In the genomic region with DNA sequence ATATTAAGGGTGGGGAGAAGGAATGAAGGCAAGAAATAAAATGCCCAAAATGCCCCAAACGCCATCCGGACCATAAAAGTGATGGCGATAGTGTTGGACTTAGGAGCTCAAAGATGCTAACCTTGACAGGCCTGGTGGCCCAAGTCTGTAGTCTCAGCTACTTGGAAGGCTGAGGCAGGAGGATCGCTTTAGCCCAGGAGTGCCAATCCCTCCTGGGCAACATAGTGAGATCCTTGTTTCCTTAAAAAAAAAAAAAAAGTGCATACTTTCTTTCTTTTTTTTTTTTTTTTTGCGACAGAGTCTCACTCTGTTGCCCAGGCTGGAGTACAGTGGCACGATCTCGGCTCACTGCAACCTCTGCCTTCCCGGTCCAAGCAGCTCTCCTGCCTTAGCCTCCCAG, we compare ENCODE assay signal across 2 cellular contexts.
TF ChIP-seq lines count a peak whose summit lies in the region.

No MANE protein-coding gene starts in this region.

TF ChIP-seq in SK-N-SH, 30 proteins besides CTCF, POLR2A, EP300 and RAD21 (continued from another document):
- TF ChIP-seq, protein P1, sequence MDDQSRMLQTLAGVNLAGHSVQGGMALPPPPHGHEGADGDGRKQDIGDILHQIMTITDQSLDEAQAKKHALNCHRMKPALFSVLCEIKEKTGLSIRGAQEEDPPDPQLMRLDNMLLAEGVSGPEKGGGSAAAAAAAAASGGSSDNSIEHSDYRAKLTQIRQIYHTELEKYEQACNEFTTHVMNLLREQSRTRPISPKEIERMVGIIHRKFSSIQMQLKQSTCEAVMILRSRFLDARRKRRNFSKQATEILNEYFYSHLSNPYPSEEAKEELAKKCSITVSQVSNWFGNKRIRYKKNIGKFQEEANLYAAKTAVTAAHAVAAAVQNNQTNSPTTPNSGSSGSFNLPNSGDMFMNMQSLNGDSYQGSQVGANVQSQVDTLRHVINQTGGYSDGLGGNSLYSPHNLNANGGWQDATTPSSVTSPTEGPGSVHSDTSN (IDR thresholded peaks at IDR 0.05), result no peak
- TF ChIP-seq MXI1 (IDR thresholded peaks at IDR 0.05; ENCODE audit: low read depth, low read length) (no peak), MAX (IDR thresholded peaks at IDR 0.05; ENCODE audit: low read depth) (no peak), SMC3 (IDR thresholded peaks at IDR 0.05; ENCODE audit: low read depth, low read length) (no peak), RXRA (IDR thresholded peaks at IDR 0.05; ENCODE audit: borderline replicate concordance, low read depth) (no peak), FOXJ3 (CRISPR knock-in tag; IDR thresholded peaks at IDR 0.05) (no peak), FOSL2 (IDR thresholded peaks at IDR 0.05; ENCODE audit: borderline replicate concordance, low read depth) (no peak), FOXM1 (IDR thresholded peaks at IDR 0.05; ENCODE audit: low read depth) (no peak), ELF1 (IDR thresholded peaks at IDR 0.05) (no peak), ZBTB33 (IDR thresholded peaks at IDR 0.05; ENCODE audit: borderline replicate concordance, low read depth) (no peak), IRF3 (IDR thresholded peaks at IDR 0.05; ENCODE audit: low read depth, low read length) (no peak), TEAD4 (IDR thresholded peaks at IDR 0.05; ENCODE audit: borderline replicate concordance, insufficient read depth) (no peak), MEF2A (IDR thresholded peaks at IDR 0.05; ENCODE audit: borderline replicate concordance, low read depth) (no peak)
- TF ChIP-seq, protein P2, sequence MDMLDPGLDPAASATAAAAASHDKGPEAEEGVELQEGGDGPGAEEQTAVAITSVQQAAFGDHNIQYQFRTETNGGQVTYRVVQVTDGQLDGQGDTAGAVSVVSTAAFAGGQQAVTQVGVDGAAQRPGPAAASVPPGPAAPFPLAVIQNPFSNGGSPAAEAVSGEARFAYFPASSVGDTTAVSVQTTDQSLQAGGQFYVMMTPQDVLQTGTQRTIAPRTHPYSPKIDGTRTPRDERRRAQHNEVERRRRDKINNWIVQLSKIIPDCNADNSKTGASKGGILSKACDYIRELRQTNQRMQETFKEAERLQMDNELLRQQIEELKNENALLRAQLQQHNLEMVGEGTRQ (IDR thresholded peaks at IDR 0.05; ENCODE audit: borderline replicate concordance, low read depth, low read length), result no peak

TF ChIP-seq in SK-N-SH treated with all-trans-retinoic acid at 6 μM for 48 hours, 23 proteins besides CTCF, POLR2A, EP300 and RAD21 (continued from another document):
- no peak for TF ChIP-seq POU6F1 (CRISPR knock-in tag; IDR thresholded peaks at IDR 0.05; ENCODE audit: borderline replicate concordance, low read depth)
- no peak for TF ChIP-seq GLIS3 (CRISPR knock-in tag; IDR thresholded peaks at IDR 0.05)
- no peak for TF ChIP-seq PPARA (CRISPR knock-in tag; IDR thresholded peaks at IDR 0.05; ENCODE audit: borderline replicate concordance)
- TF ChIP-seq ARNTL (CRISPR knock-in tag; IDR thresholded peaks at IDR 0.05; ENCODE audit: borderline replicate concordance, low read depth), result no peak
- TF ChIP-seq CSDC2 (CRISPR knock-in tag; IDR thresholded peaks at IDR 0.05), result no peak
- no peak for TF ChIP-seq ZNF8 (CRISPR knock-in tag; IDR thresholded peaks at IDR 0.05)
- TF ChIP-seq, protein P3, sequence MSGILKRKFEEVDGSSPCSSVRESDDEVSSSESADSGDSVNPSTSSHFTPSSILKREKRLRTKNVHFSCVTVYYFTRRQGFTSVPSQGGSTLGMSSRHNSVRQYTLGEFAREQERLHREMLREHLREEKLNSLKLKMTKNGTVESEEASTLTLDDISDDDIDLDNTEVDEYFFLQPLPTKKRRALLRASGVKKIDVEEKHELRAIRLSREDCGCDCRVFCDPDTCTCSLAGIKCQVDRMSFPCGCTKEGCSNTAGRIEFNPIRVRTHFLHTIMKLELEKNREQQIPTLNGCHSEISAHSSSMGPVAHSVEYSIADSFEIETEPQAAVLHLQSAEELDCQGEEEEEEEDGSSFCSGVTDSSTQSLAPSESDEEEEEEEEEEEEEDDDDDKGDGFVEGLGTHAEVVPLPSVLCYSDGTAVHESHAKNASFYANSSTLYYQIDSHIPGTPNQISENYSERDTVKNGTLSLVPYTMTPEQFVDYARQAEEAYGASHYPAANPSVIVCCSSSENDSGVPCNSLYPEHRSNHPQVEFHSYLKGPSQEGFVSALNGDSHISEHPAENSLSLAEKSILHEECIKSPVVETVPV (CRISPR knock-in tag; IDR thresholded peaks at IDR 0.05), result no peak
- TF ChIP-seq ZNF565 (CRISPR knock-in tag; conservative IDR thresholded peaks at IDR 0.05; ENCODE audit: low read depth), result no peak
- TF ChIP-seq, protein P4, sequence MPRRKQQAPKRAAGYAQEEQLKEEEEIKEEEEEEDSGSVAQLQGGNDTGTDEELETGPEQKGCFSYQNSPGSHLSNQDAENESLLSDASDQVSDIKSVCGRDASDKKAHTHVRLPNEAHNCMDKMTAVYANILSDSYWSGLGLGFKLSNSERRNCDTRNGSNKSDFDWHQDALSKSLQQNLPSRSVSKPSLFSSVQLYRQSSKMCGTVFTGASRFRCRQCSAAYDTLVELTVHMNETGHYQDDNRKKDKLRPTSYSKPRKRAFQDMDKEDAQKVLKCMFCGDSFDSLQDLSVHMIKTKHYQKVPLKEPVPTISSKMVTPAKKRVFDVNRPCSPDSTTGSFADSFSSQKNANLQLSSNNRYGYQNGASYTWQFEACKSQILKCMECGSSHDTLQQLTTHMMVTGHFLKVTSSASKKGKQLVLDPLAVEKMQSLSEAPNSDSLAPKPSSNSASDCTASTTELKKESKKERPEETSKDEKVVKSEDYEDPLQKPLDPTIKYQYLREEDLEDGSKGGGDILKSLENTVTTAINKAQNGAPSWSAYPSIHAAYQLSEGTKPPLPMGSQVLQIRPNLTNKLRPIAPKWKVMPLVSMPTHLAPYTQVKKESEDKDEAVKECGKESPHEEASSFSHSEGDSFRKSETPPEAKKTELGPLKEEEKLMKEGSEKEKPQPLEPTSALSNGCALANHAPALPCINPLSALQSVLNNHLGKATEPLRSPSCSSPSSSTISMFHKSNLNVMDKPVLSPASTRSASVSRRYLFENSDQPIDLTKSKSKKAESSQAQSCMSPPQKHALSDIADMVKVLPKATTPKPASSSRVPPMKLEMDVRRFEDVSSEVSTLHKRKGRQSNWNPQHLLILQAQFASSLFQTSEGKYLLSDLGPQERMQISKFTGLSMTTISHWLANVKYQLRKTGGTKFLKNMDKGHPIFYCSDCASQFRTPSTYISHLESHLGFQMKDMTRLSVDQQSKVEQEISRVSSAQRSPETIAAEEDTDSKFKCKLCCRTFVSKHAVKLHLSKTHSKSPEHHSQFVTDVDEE (CRISPR knock-in tag; IDR thresholded peaks at IDR 0.05), result no peak
TF ChIP-seq in SK-N-SH treated with all-trans-retinoic acid at 6 μM for 48 hours: peak in this region for 0.
